33 cellular contexts compared by ENCODE assay signal in genomic region chr21:26144026-26144425, GRCh38.
"Had no signal": no experiment of that assay in that cellular context is flagged by ENCODE, and none has a peak within 500 bp of the region (broad histone marks: within the 10 kb centered on the region; RNA-seq: fewer than 3 reads in every experiment).

No MANE protein-coding gene starts in this region.

- ATAC-seq: activated CD4-positive, alpha-beta T cell treated with anti-CD3 and anti-CD28 coated beads for 36 hours; activated naive CD4-positive, alpha-beta T cell treated with anti-CD3 and anti-CD28 coated beads, Interleukin-2, amount 50 U/mL, for 72 hours; activated T-cell treated with anti-CD3 and anti-CD28 coated beads, Interleukin-2, amount 50 U/mL, for 72 hours; effector memory CD8-positive, alpha-beta T cell; foreskin keratinocyte; gastrocnemius medialis; heart left ventricle; T-helper 17 cell had no signal

- H3K27me3 ChIP-seq: esophagus muscularis mucosa, foreskin keratinocyte, gastrocnemius medialis, heart left ventricle had no signal

- H3K36me3 Mint-ChIP-seq: activated naive CD4-positive, alpha-beta T cell treated with anti-CD3 and anti-CD28 coated beads, Interleukin-2, amount 10 ng/mL, durations not matched to agents 7 days and 5 days; activated naive CD8-positive, alpha-beta T cell treated with anti-CD3 and anti-CD28 coated beads, Interleukin-2, amount 10 ng/mL, durations not matched to agents 7 days and 5 days had no signal

- H3K9me3 Mint-ChIP-seq: activated CD4-positive, alpha-beta memory T cell treated with anti-CD3 and anti-CD28 coated beads, Interleukin-2, amount 10 ng/mL, durations not matched to agents 7 days and 5 days; activated naive CD4-positive, alpha-beta T cell treated with anti-CD3 and anti-CD28 coated beads, Interleukin-2, amount 10 ng/mL, durations not matched to agents 7 days and 5 days; activated naive CD4-positive, alpha-beta T cell treated with anti-CD3 and anti-CD28 coated beads, Interleukin-2, amount 50 U/mL, for 72 hours; activated naive CD8-positive, alpha-beta T cell treated with anti-CD3 and anti-CD28 coated beads, Interleukin-2, amount 10 ng/mL, durations not matched to agents 7 days and 5 days; activated T-cell treated with anti-CD3 and anti-CD28 coated beads, Interleukin-2, amount 50 U/mL, for 24 hours; activated T-cell treated with anti-CD3 and anti-CD28 coated beads, Interleukin-2, amount 50 U/mL, for 72 hours; effector memory CD8-positive, alpha-beta T cell; T-helper 2 cell treated with Interferon-gamma antibody and Interleukin-4, amounts not matched to agents 5 μg/mL and 100 μg/mL, for 36 hours had no signal

- DNase-seq: activated CD4-positive, alpha-beta memory T cell treated with anti-CD3 and anti-CD28 coated beads, Interleukin-2, amount 10 ng/mL, durations not matched to agents 7 days and 5 days; activated CD4-positive, alpha-beta T cell treated with anti-CD3 and anti-CD28 coated beads for 36 hours; activated CD4-positive, alpha-beta T cell treated with anti-CD3 and anti-CD28 coated beads, Interleukin-2, amount 10 ng/mL, durations not matched to agents 7 days and 5 days; activated CD4-positive, alpha-beta T cell treated with anti-CD3 and anti-CD28 coated beads, Interleukin-2, amount 50 U/mL, for 4 hours; activated CD4-positive, CD25-positive, alpha-beta regulatory T cell; activated CD4-positive, CD25-positive, alpha-beta regulatory T cell treated with anti-CD3 and anti-CD28 coated beads, Interleukin-2, amount 50 U/mL, for 72 hours; activated CD8-positive, alpha-beta memory T cell treated with anti-CD3 and anti-CD28 coated beads, Interleukin-2, amount 50 U/mL, for 48 hours; activated gamma-delta T cell; activated naive CD4-positive, alpha-beta T cell; activated naive CD4-positive, alpha-beta T cell treated with anti-CD3 and anti-CD28 coated beads, Interleukin-2, amount 10 ng/mL, durations not matched to agents 7 days and 5 days; activated naive CD8-positive, alpha-beta T cell treated with anti-CD3 and anti-CD28 coated beads, Interleukin-2, amount 10 ng/mL, durations not matched to agents 7 days and 5 days; activated T-cell treated with anti-CD3 and anti-CD28 coated beads for 4 hours; activated T-cell treated with anti-CD3 and anti-CD28 coated beads, Interleukin-2, amount 50 U/mL, for 24 hours; activated T-cell treated with anti-CD3 and anti-CD28 coated beads, Interleukin-2, amount 50 U/mL, for 72 hours; amniotic stem cell; anterior cingulate cortex; caudate nucleus; cortex of kidney; dermis blood vessel endothelial cell; effector CD4-positive, alpha-beta T cell; effector memory CD8-positive, alpha-beta T cell; erythroblast; foreskin keratinocyte; gastrocnemius medialis; glutamatergic neuron; heart left ventricle; T-helper 1 cell; T-helper 17 cell; T1000; WERI-Rb-1 had no signal

- H3K27ac Mint-ChIP-seq: activated CD4-positive, alpha-beta memory T cell treated with anti-CD3 and anti-CD28 coated beads, Interleukin-2, amount 10 ng/mL, durations not matched to agents 7 days and 5 days; activated CD4-positive, alpha-beta T cell treated with anti-CD3 and anti-CD28 coated beads for 36 hours; activated CD4-positive, alpha-beta T cell treated with anti-CD3 and anti-CD28 coated beads, Interleukin-2, amount 10 ng/mL, durations not matched to agents 7 days and 5 days; activated naive CD4-positive, alpha-beta T cell treated with anti-CD3 and anti-CD28 coated beads, Interleukin-2, amount 10 ng/mL, durations not matched to agents 7 days and 5 days; activated naive CD4-positive, alpha-beta T cell treated with anti-CD3 and anti-CD28 coated beads, Interleukin-2, amount 50 U/mL, for 72 hours; activated naive CD8-positive, alpha-beta T cell treated with anti-CD3 and anti-CD28 coated beads, Interleukin-2, amount 10 ng/mL, durations not matched to agents 7 days and 5 days; activated T-cell treated with anti-CD3 and anti-CD28 coated beads, Interleukin-2, amount 50 U/mL, for 24 hours; activated T-cell treated with anti-CD3 and anti-CD28 coated beads, Interleukin-2, amount 50 U/mL, for 72 hours; effector memory CD8-positive, alpha-beta T cell; T-helper 17 cell; T-helper 2 cell treated with Interferon-gamma antibody and Interleukin-4, amounts not matched to agents 5 μg/mL and 100 μg/mL, for 36 hours had no signal

- H3K9me3 ChIP-seq: esophagus muscularis mucosa, gastrocnemius medialis, heart left ventricle had no signal

- H3K27ac ChIP-seq: esophagus muscularis mucosa, foreskin keratinocyte, gastrocnemius medialis, heart left ventricle, WERI-Rb-1 had no signal

- H3K27me3 Mint-ChIP-seq: activated CD4-positive, alpha-beta memory T cell treated with anti-CD3 and anti-CD28 coated beads, Interleukin-2, amount 10 ng/mL, durations not matched to agents 7 days and 5 days; activated CD4-positive, alpha-beta T cell treated with anti-CD3 and anti-CD28 coated beads for 36 hours; activated CD4-positive, alpha-beta T cell treated with anti-CD3 and anti-CD28 coated beads, Interleukin-2, amount 10 ng/mL, durations not matched to agents 7 days and 5 days; activated naive CD4-positive, alpha-beta T cell treated with anti-CD3 and anti-CD28 coated beads, Interleukin-2, amount 10 ng/mL, durations not matched to agents 7 days and 5 days; activated naive CD8-positive, alpha-beta T cell treated with anti-CD3 and anti-CD28 coated beads, Interleukin-2, amount 10 ng/mL, durations not matched to agents 7 days and 5 days; activated T-cell treated with anti-CD3 and anti-CD28 coated beads, Interleukin-2, amount 50 U/mL, for 24 hours; effector memory CD8-positive, alpha-beta T cell; T-helper 17 cell had no signal

- H3K4me3 Mint-ChIP-seq: activated CD4-positive, alpha-beta memory T cell treated with anti-CD3 and anti-CD28 coated beads, Interleukin-2, amount 10 ng/mL, durations not matched to agents 7 days and 5 days; activated CD4-positive, alpha-beta T cell treated with anti-CD3 and anti-CD28 coated beads for 36 hours; activated CD4-positive, alpha-beta T cell treated with anti-CD3 and anti-CD28 coated beads, Interleukin-2, amount 10 ng/mL, durations not matched to agents 7 days and 5 days; activated naive CD4-positive, alpha-beta T cell treated with anti-CD3 and anti-CD28 coated beads, Interleukin-2, amount 10 ng/mL, durations not matched to agents 7 days and 5 days; activated naive CD8-positive, alpha-beta T cell treated with anti-CD3 and anti-CD28 coated beads, Interleukin-2, amount 10 ng/mL, durations not matched to agents 7 days and 5 days; activated T-cell treated with anti-CD3 and anti-CD28 coated beads, Interleukin-2, amount 50 U/mL, for 24 hours; activated T-cell treated with anti-CD3 and anti-CD28 coated beads, Interleukin-2, amount 50 U/mL, for 72 hours; effector memory CD8-positive, alpha-beta T cell; T-helper 17 cell; T-helper 2 cell treated with Interferon-gamma antibody and Interleukin-4, amounts not matched to agents 5 μg/mL and 100 μg/mL, for 36 hours had no signal
